1 cellular context compared by ENCODE assay signal in the genomic region with DNA sequence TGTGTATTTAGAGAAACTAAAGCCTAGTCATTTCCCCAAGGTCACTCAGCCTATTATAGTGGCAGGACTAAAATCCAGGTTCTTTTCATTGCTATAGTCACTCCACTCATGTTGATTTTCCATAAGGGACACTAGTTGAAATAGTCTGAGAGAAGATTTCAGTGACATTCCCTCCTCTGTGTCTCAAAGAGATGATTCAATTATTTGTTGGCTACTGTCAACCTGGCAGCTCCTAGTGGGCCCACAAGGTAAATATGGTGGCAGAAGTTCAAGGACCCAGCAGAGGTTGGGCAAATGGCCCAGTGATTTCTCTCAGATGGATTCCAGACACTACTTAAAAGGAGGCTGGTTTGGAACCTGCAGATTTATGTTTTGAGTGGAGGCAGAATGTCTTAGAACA.
TF ChIP-seq lines count a peak whose summit lies in the region.

No MANE protein-coding gene starts in this region.

TF ChIP-seq in HepG2, 621 proteins besides CTCF, POLR2A, EP300 and RAD21 (continued from another document and continues in another):
- TF ChIP-seq, protein P1, sequence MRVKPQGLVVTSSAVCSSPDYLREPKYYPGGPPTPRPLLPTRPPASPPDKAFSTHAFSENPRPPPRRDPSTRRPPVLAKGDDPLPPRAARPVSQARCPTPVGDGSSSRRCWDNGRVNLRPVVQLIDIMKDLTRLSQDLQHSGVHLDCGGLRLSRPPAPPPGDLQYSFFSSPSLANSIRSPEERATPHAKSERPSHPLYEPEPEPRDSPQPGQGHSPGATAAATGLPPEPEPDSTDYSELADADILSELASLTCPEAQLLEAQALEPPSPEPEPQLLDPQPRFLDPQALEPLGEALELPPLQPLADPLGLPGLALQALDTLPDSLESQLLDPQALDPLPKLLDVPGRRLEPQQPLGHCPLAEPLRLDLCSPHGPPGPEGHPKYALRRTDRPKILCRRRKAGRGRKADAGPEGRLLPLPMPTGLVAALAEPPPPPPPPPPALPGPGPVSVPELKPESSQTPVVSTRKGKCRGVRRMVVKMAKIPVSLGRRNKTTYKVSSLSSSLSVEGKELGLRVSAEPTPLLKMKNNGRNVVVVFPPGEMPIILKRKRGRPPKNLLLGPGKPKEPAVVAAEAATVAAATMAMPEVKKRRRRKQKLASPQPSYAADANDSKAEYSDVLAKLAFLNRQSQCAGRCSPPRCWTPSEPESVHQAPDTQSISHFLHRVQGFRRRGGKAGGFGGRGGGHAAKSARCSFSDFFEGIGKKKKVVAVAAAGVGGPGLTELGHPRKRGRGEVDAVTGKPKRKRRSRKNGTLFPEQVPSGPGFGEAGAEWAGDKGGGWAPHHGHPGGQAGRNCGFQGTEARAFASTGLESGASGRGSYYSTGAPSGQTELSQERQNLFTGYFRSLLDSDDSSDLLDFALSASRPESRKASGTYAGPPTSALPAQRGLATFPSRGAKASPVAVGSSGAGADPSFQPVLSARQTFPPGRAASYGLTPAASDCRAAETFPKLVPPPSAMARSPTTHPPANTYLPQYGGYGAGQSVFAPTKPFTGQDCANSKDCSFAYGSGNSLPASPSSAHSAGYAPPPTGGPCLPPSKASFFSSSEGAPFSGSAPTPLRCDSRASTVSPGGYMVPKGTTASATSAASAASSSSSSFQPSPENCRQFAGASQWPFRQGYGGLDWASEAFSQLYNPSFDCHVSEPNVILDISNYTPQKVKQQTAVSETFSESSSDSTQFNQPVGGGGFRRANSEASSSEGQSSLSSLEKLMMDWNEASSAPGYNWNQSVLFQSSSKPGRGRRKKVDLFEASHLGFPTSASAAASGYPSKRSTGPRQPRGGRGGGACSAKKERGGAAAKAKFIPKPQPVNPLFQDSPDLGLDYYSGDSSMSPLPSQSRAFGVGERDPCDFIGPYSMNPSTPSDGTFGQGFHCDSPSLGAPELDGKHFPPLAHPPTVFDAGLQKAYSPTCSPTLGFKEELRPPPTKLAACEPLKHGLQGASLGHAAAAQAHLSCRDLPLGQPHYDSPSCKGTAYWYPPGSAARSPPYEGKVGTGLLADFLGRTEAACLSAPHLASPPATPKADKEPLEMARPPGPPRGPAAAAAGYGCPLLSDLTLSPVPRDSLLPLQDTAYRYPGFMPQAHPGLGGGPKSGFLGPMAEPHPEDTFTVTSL (CRISPR knock-in tag; IDR thresholded peaks at IDR 0.05; ENCODE audit: borderline replicate concordance) = peak; percentile 87; the same call in 1 of the 2 replicates
- TF ChIP-seq FLYWCH1 (CRISPR knock-in tag; IDR thresholded peaks at IDR 0.05) = no peak
- no peak for TF ChIP-seq RNF219 (CRISPR knock-in tag; IDR thresholded peaks at IDR 0.05)
- peak; percentile 95 for TF ChIP-seq ISL2 (CRISPR knock-in tag; IDR thresholded peaks at IDR 0.05)
- no peak for TF ChIP-seq HNRNPL (IDR thresholded peaks at IDR 0.05; ENCODE audit: low read depth, low read length)
- TF ChIP-seq FOSL2 (CRISPR knock-in tag; IDR thresholded peaks at IDR 0.05) = peak; percentile 89
- no peak for TF ChIP-seq ZSCAN31 (CRISPR knock-in tag; IDR thresholded peaks at IDR 0.05; ENCODE audit: low read depth)
- TF ChIP-seq ELF3 (CRISPR knock-in tag; IDR thresholded peaks at IDR 0.05) = no peak
- TF ChIP-seq TIGD3 (CRISPR knock-in tag; IDR thresholded peaks at IDR 0.05; ENCODE audit: borderline replicate concordance) = no peak
- TF ChIP-seq ZNF784 (CRISPR knock-in tag; IDR thresholded peaks at IDR 0.05; ENCODE audit: borderline replicate concordance) = peak; percentile 46; the same call in 1 of the 2 replicates
- TF ChIP-seq TBP (CRISPR knock-in tag; IDR thresholded peaks at IDR 0.05) = no peak
- TF ChIP-seq SALL2 (CRISPR knock-in tag; IDR thresholded peaks at IDR 0.05) = no peak
- TF ChIP-seq CBX1 (IDR thresholded peaks at IDR 0.05; ENCODE audit: low read depth) = no peak
- TF ChIP-seq NBN (conservative IDR thresholded peaks at IDR 0.05) = no peak
- TF ChIP-seq JUN (CRISPR knock-in tag; IDR thresholded peaks at IDR 0.05) = 0 out of 2 replicates have a peak, but pooled peaks have one; percentile 40
- TF ChIP-seq ZNF44 (CRISPR knock-in tag; IDR thresholded peaks at IDR 0.05) = no peak
- no peak for TF ChIP-seq ZNF639 (CRISPR knock-in tag; conservative IDR thresholded peaks at IDR 0.05)
- no peak for TF ChIP-seq NCOA5 (CRISPR knock-in tag; IDR thresholded peaks at IDR 0.05)
- no peak for TF ChIP-seq MAFF (IDR thresholded peaks at IDR 0.05; ENCODE audit: low read depth, low read length)
- TF ChIP-seq RBAK (CRISPR knock-in tag; IDR thresholded peaks at IDR 0.05) = no peak
- no peak for TF ChIP-seq HCFC1 (IDR thresholded peaks at IDR 0.05; ENCODE audit: low read depth, low read length)
- TF ChIP-seq ZNF510 (CRISPR knock-in tag; IDR thresholded peaks at IDR 0.05; ENCODE audit: low read depth) = no peak
- TF ChIP-seq ZBTB2 (CRISPR knock-in tag; IDR thresholded peaks at IDR 0.05; ENCODE audit: low read depth) = no peak
- no peak for TF ChIP-seq ZNF616 (CRISPR knock-in tag; IDR thresholded peaks at IDR 0.05; ENCODE audit: low read depth)
- TF ChIP-seq PCBP2 (optimal IDR thresholded peaks at IDR 0.05; ENCODE audit: low read depth, low read length, poor library complexity, severe bottlenecking) = no peak
- TF ChIP-seq ETS1 (CRISPR knock-in tag; IDR thresholded peaks at IDR 0.05) = no peak
- peak; percentile 98 for TF ChIP-seq ZNF644 (CRISPR knock-in tag; IDR thresholded peaks at IDR 0.05; ENCODE audit: low read depth)
- TF ChIP-seq, protein P2, sequence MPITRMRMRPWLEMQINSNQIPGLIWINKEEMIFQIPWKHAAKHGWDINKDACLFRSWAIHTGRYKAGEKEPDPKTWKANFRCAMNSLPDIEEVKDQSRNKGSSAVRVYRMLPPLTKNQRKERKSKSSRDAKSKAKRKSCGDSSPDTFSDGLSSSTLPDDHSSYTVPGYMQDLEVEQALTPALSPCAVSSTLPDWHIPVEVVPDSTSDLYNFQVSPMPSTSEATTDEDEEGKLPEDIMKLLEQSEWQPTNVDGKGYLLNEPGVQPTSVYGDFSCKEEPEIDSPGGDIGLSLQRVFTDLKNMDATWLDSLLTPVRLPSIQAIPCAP (CRISPR knock-in tag; IDR thresholded peaks at IDR 0.05; ENCODE audit: low read depth) = no peak
- TF ChIP-seq RFX3 (CRISPR knock-in tag; IDR thresholded peaks at IDR 0.05) = no peak
- no peak for TF ChIP-seq TMF1 (CRISPR knock-in tag; IDR thresholded peaks at IDR 0.05; ENCODE audit: low read depth)
- peak; percentile 19; the same call in 1 of the 2 replicates for TF ChIP-seq ETV5 (CRISPR knock-in tag; IDR thresholded peaks at IDR 0.05; ENCODE audit: borderline replicate concordance)
- TF ChIP-seq ZNF20 (CRISPR knock-in tag; IDR thresholded peaks at IDR 0.05) = no peak
- TF ChIP-seq ZNF720 (CRISPR knock-in tag; IDR thresholded peaks at IDR 0.05) = no peak
- no peak for TF ChIP-seq MTF1 (CRISPR knock-in tag; IDR thresholded peaks at IDR 0.05)
- TF ChIP-seq ZNF512B (CRISPR knock-in tag; IDR thresholded peaks at IDR 0.05; ENCODE audit: borderline replicate concordance) = no peak
- peak; percentile 47; the same call in 1 of the 2 replicates for TF ChIP-seq RCOR2 (CRISPR knock-in tag; IDR thresholded peaks at IDR 0.05)
- TF ChIP-seq ZSCAN21 (CRISPR knock-in tag; IDR thresholded peaks at IDR 0.05; ENCODE audit: borderline replicate concordance) = no peak
- TF ChIP-seq NFRKB (IDR thresholded peaks at IDR 0.05) = no peak
- no peak for TF ChIP-seq DMTF1 (CRISPR knock-in tag; IDR thresholded peaks at IDR 0.05)
- no peak for TF ChIP-seq MLLT10 (CRISPR knock-in tag; IDR thresholded peaks at IDR 0.05)
- TF ChIP-seq ZSCAN20 (CRISPR knock-in tag; IDR thresholded peaks at IDR 0.05; ENCODE audit: borderline replicate concordance) = no peak
